In genomic region chr7:115910541-115911164, GRCh38 we compare ENCODE assay signal across 9 cellular contexts.
A peak's percentile ranks its signal among the peaks of the same experiment; 100 is the strongest.
DNase-seq lines count a peak whose midpoint lies in the region; ATAC-seq and TF ChIP-seq lines count a peak whose summit lies in the region.
"Had no signal": no experiment of that assay in that cellular context is flagged by ENCODE, and none has a peak within 500 bp of the region (broad histone marks: within the 10 kb centered on the region; RNA-seq: fewer than 3 reads in every experiment).

No MANE protein-coding gene starts in this region.

- DNase-seq in Kasumi-1 (lab: John Stamatoyannopoulos, UW) (peak; percentile 91 to 95), SHP77 (lab: John Stamatoyannopoulos, UW) (peak; percentile 3 to 34), foreskin keratinocyte (peak in 1 of 2 donors; percentile 29), smooth muscle cell of the brain vasculature (ENCODE audit: low read depth, low spot score) (peak; percentile 26), head of caudate nucleus (no peak)
- no peak for DNase-seq in stimulated activated naive CD8-positive, alpha-beta T cell treated with anti-CD3 and anti-CD28 coated beads, Interleukin-15, Interleukin-2, amounts not matched to agents 100 U/mL and 50 U/mL, for 24 hours

- no peaks in the 10 kb centered on the region for H4K20me1 ChIP-seq in BLaER1

- no peak overlapping the region for H3K4me3 ChIP-seq in BLaER1

- no peaks in the 10 kb centered on the region for H3K36me3 ChIP-seq in BLaER1

- no peaks in the 10 kb centered on the region for H3K9me3 ChIP-seq in BLaER1

- H3K4me1 ChIP-seq in BLaER1 (peaks cover 7% of the 10 kb centered on the region; the same call in 1 of the 2 replicates), foreskin keratinocyte (no peaks in the 10 kb centered on the region)

- H3K27ac ChIP-seq in BLaER1 (no peak overlapping the region), foreskin keratinocyte (no peak overlapping the region)

- ATAC-seq in GM18868 (IDR thresholded peaks at IDR 0.05; ENCODE audit: unreplicated experiment) (peak; percentile 68), foreskin keratinocyte (peak; percentile 43)
- ATAC-seq in stimulated activated naive CD8-positive, alpha-beta T cell treated with anti-CD3 and anti-CD28 coated beads, Interleukin-15, Interleukin-2, amounts not matched to agents 100 U/mL and 50 U/mL, for 24 hours: no peak
- ATAC-seq: naive thymus-derived CD4-positive, alpha-beta T cell had no signal

- H3K9ac ChIP-seq in BLaER1: no peak overlapping the region

- peak overlapping the region; percentile 23 for H3K4me2 ChIP-seq in BLaER1

- H3K27me3 ChIP-seq in BLaER1 (no peaks in the 10 kb centered on the region), foreskin keratinocyte (peaks cover 59% of the 10 kb centered on the region)

- intact Hi-C loops in head of caudate nucleus (cut with DNase I): no loop called here

- peak; percentile 76 for TF ChIP-seq CTCF in foreskin keratinocyte (conservative IDR thresholded peaks at IDR 0.05)

Comparison
In these comparisons a context has a peak if more than half of its experiments do, and no peak if none do; other contexts are left out.
1. DNase-seq: peak in Kasumi-1 (2 of 2), SHP77 (2 of 2) and smooth muscle cell of the brain vasculature (single experiment); none in stimulated activated naive CD8-positive, alpha-beta T cell treated with anti-CD3 and anti-CD28 coated beads, Interleukin-15, Interleukin-2, amounts not matched to agents 100 U/mL and 50 U/mL, for 24 hours (single experiment) and head of caudate nucleus (0 of 42).